Comparison of ENCODE assay signal across 9 cellular contexts in the genomic region with DNA sequence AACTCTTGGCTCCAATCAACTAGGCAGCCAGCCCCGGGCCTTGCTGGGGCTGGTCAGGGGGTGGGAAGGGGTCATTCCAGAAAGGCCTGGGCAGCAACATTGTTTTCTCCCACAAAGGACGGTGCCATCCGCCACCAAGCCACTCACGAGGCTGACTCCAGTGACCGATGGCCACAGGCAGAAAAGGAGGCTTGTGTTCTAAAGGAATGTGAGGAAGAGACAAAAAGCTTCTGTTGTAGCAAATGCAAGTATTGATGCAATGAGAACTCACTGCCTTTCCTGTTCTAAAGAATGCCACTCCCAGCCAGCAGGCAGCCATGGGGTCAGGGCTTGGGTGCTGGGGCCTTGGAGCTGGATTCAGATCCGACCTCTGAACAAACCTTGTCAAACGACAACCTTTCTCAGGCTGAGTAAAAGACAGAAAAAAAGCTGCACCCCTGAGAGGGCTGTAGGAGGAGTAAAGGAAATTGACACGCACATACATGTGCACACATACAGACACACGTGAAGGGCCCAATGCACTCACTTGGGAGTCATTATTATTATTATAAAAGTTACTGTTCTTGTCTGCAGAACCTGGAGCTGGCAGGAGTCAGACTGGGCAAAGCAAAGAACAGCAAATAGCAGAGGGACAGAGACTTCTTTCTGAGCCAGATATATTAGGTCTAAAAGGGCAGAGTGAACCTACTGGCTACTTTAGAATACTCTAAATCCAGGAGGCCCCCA. TPM values are rescaled to one million over a fixed set of nuclear protein-coding genes. Genes with fewer than 3 reads are reported as not detected.
DNase-seq lines count a peak whose midpoint lies in the region; ATAC-seq and TF ChIP-seq lines count a peak whose summit lies in the region.
"Had no signal": no experiment of that assay in that cellular context is flagged by ENCODE, and none has a peak within 500 bp of the region (broad histone marks: within the 10 kb centered on the region; RNA-seq: fewer than 3 reads in every experiment).

No MANE protein-coding gene starts in this region.

- no peak overlapping the region for H4K8ac ChIP-seq in H9 (replicated peaks; ENCODE audit: insufficient read length, low read depth, low read length)

- H3K9ac ChIP-seq in H9 (ENCODE audit: extremely low read depth, insufficient read length, low read length) = no peak overlapping the region

- H3K79me2 ChIP-seq in H9 (ENCODE audit: insufficient read depth, low read length) (no peaks in the 10 kb centered on the region), osteoblast (ENCODE audit: insufficient read depth, low read length) (no peaks in the 10 kb centered on the region)

- H3K27ac ChIP-seq in H9 (ENCODE audit: insufficient read length, low read depth, low read length) (no peak overlapping the region), skin epidermis (peak overlapping the region in 17 of 21 experiments; percentile 1 to 80 (median 49)), osteoblast (ENCODE audit: low read depth, low read length) (no peak overlapping the region)

- no peak overlapping the region for H3K23ac ChIP-seq in H9 (ENCODE audit: insufficient read length, low read depth, low read length)

- DNase-seq in H9 (no peak), immature natural killer cell (no peak), NCI-H2107 (lab: John Stamatoyannopoulos, UW) (no peak), osteoblast (ENCODE audit: insufficient read length, low spot score, missing footprints) (no peak)
- DNase-seq in activated naive CD4-positive, alpha-beta T cell treated with anti-CD3 and anti-CD28 coated beads, Interleukin-2, amount 50 U/mL, for 72 hours (ENCODE audit: low spot score in 2 of 2) = no peak

- no peak overlapping the region for H2BK20ac ChIP-seq in H9 (ENCODE audit: low read depth, low read length, poor library complexity, severe bottlenecking)

- H3K9me3 Mint-ChIP-seq in H9 (peaks cover 16% of the 10 kb centered on the region in 2 experiments), immature natural killer cell (peaks cover 2 to 13% (median 4%) of the 10 kb centered on the region in 6 donors)
- peaks cover 8 to 11% of the 10 kb centered on the region in 2 donors for H3K9me3 Mint-ChIP-seq in activated naive CD4-positive, alpha-beta T cell treated with anti-CD3 and anti-CD28 coated beads, Interleukin-2, amount 50 U/mL, for 72 hours

- no peaks in the 10 kb centered on the region for H3K4me1 ChIP-seq in H9 (ENCODE audit: insufficient read depth, low read length)
- peaks cover 4% of the 10 kb centered on the region for H3K4me1 ChIP-seq in osteoblast (ENCODE audit: insufficient read depth, low read length)

- H3K27me3 Mint-ChIP-seq in H9 (ENCODE audit: low read depth) (peaks cover 4% of the 10 kb centered on the region), immature natural killer cell (ENCODE audit: low read depth in 3 of 3) (peaks cover 5 to 12% (median 9%) of the 10 kb centered on the region in 3 donors)

- H2AK5ac ChIP-seq in H9 (ENCODE audit: insufficient read length, low read length) = no peak overlapping the region

- peak; percentile 67 to 69 for ATAC-seq in activated naive CD4-positive, alpha-beta T cell treated with anti-CD3 and anti-CD28 coated beads, Interleukin-2, amount 50 U/mL, for 72 hours
- ATAC-seq in HG03045 (IDR thresholded peaks at IDR 0.05; ENCODE audit: unreplicated experiment) (no peak), HG02610 (IDR thresholded peaks at IDR 0.05; ENCODE audit: unreplicated experiment) (no peak)

- H3K9me3 ChIP-seq in H9 (ENCODE audit: control insufficient read depth, low read depth, low read length) (peaks cover 7% of the 10 kb centered on the region), osteoblast (ENCODE audit: low read depth, low read length) (peaks cover 13% of the 10 kb centered on the region)

- H3K79me1 ChIP-seq in H9 (ENCODE audit: insufficient read depth, low read depth, low read length, poor library complexity, severe bottlenecking) = no peaks in the 10 kb centered on the region

- H3K56ac ChIP-seq in H9 (ENCODE audit: insufficient read length, low read depth, low read length) = no peak overlapping the region

- H3K36me3 Mint-ChIP-seq in H9 (ENCODE audit: insufficient read depth in 1 of 3, low read depth in 3 of 3) = peaks cover 6 to 16% (median 11%) of the 10 kb centered on the region in 3 experiments
- H3K36me3 Mint-ChIP-seq in activated naive CD4-positive, alpha-beta T cell treated with anti-CD3 and anti-CD28 coated beads, Interleukin-2, amount 50 U/mL, for 72 hours = peaks cover 12 to 15% of the 10 kb centered on the region in 2 donors
- peaks cover 0 to 11% (median 3%) of the 10 kb centered on the region in 3 donors for H3K36me3 Mint-ChIP-seq in immature natural killer cell

- WGBS in H9 (ENCODE audit: extremely low coverage, insufficient read length, low lambda C conversion rate) = no CpG with 5 or more reads among the region's 9 CpGs

- H3K4me2 ChIP-seq in H9 (ENCODE audit: insufficient read depth, insufficient read length, low read length) = no peak overlapping the region
- H3K4me2 ChIP-seq in osteoblast (ENCODE audit: insufficient read depth, low read length) = no peak overlapping the region

- H4K91ac ChIP-seq in H9 (ENCODE audit: insufficient read length, low read depth, low read length) = no peak overlapping the region

- H3K4me1 Mint-ChIP-seq in H9 (peaks cover 23 to 24% of the 10 kb centered on the region in 2 experiments), immature natural killer cell (peaks cover 56 to 83% of the 10 kb centered on the region in 2 donors)

- H2BK5ac ChIP-seq in H9 (ENCODE audit: insufficient read length, low read length) = no peak overlapping the region

- no peak overlapping the region for H3K18ac ChIP-seq in H9 (ENCODE audit: insufficient read length, low read depth, low read length)

- H4K20me1 ChIP-seq in H9 (ENCODE audit: control insufficient read depth, insufficient read depth, insufficient read length) (no peaks in the 10 kb centered on the region), osteoblast (ENCODE audit: insufficient read depth, low read length) (no peaks in the 10 kb centered on the region)

- no peak overlapping the region for H2BK12ac ChIP-seq in H9 (ENCODE audit: insufficient read length, low read depth, low read length)

- H3K23me2 ChIP-seq in H9 (ENCODE audit: insufficient read length, low read depth, low read length, poor library complexity, severe bottlenecking) = no peaks in the 10 kb centered on the region

- H2BK120ac ChIP-seq in H9 (ENCODE audit: low read depth, low read length, poor library complexity, severe bottlenecking) = no peak overlapping the region

- H4K5ac ChIP-seq in H9 (ENCODE audit: insufficient read length, low read depth, low read length) = no peak overlapping the region

- H2BK15ac ChIP-seq in H9 (ENCODE audit: low read depth, low read length) = no peak overlapping the region

- no peaks in the 10 kb centered on the region for H3K36me3 ChIP-seq in osteoblast (ENCODE audit: insufficient read depth, low read length)

- H3K27me3 ChIP-seq in H9 (ENCODE audit: insufficient read depth, low read length) (no peaks in the 10 kb centered on the region), osteoblast (ENCODE audit: insufficient read depth, low read length) (no peaks in the 10 kb centered on the region)

- no peak overlapping the region for H3K14ac ChIP-seq in H9 (ENCODE audit: insufficient read depth, low read length)

- no peak overlapping the region for H3K4me3 Mint-ChIP-seq in H9
- H3K4me3 Mint-ChIP-seq in immature natural killer cell = peak overlapping the region; percentile 69 to 83 (median 71)
- H3K4me3 Mint-ChIP-seq: WTC11 had no signal

- no peak overlapping the region for H3K4ac ChIP-seq in H9 (ENCODE audit: low read depth, low read length)

- no peak for TF ChIP-seq CTCF in H9 (conservative IDR thresholded peaks at IDR 0.05)
- TF ChIP-seq CTCF in osteoblast (IDR thresholded peaks at IDR 0.05; ENCODE audit: extremely low read depth, low read depth, low read length) = no peak

- H3K27ac Mint-ChIP-seq in H9 (peak overlapping the region in 2 of 3 experiments; percentile 15 to 43; a peak in 1 of 7 replicates), immature natural killer cell (peak overlapping the region; percentile 95 to 100 (median 98))
- peak overlapping the region in 1 of 2 donors; percentile 88 for H3K27ac Mint-ChIP-seq in activated naive CD4-positive, alpha-beta T cell treated with anti-CD3 and anti-CD28 coated beads, Interleukin-2, amount 50 U/mL, for 72 hours

- H2AFZ ChIP-seq in H9 (ENCODE audit: low read length) = no peak overlapping the region
- no peak overlapping the region for H2AFZ ChIP-seq in osteoblast (ENCODE audit: low read length)

- H3T11ph ChIP-seq in H9 (ENCODE audit: low read length) = no peak overlapping the region

- H3K4me3 ChIP-seq in skin epidermis = no peak overlapping the region
- no peak overlapping the region for H3K4me3 ChIP-seq in osteoblast (ENCODE audit: insufficient read depth, low read length)

RNA-seq across cellular contexts. Expression of a gene that starts 13.9 kb away (rescaled TPM):
- total RNA-seq in H9 (2021) (53.4 and 53.7 TPM in 2 replicates), osteoblast (134 and 136 TPM in 2 replicates)
- 100 to 1,000 TPM in 1 of 2 donors, 10 to 100 TPM in 1; 69.0 to 116 TPM for total RNA-seq in activated naive CD4-positive, alpha-beta T cell treated with anti-CD3 and anti-CD28 coated beads, Interleukin-2, amount 50 U/mL, for 72 hours
- 100 to 1,000 TPM; 386 to 451 (median 444) TPM for polyA plus RNA-seq in immature natural killer cell

RNA-seq across cellular contexts. Expression of a gene that starts 16.7 kb away (rescaled TPM):
- 0.26 and 0.53 TPM in 2 replicates for total RNA-seq in H9 (2021)
- total RNA-seq in activated naive CD4-positive, alpha-beta T cell treated with anti-CD3 and anti-CD28 coated beads, Interleukin-2, amount 50 U/mL, for 72 hours = not detected
- 100 to 1,000 TPM in 1 of 3 donors, 10 to 100 TPM in 2; 12.6 to 138 (median 67.6) TPM for polyA plus RNA-seq in immature natural killer cell
- 0.29 and 1.4 TPM in 2 replicates for total RNA-seq in osteoblast

Comparison
In these comparisons a context has a peak if more than half of its experiments do, and no peak if none do; other contexts are left out.
1. H3K27ac ChIP-seq: peak in skin epidermis (17 of 21); none in H9 (single experiment) and osteoblast (single experiment).
2. H3K4me3 Mint-ChIP-seq: peak in immature natural killer cell (5 of 5); none in H9 (0 of 2).
3. ATAC-seq: peak in activated naive CD4-positive, alpha-beta T cell treated with anti-CD3 and anti-CD28 coated beads, Interleukin-2, amount 50 U/mL, for 72 hours (2 of 2); none in HG03045 (single experiment) and HG02610 (single experiment).